In genomic region chr22:46293591-46294260, GRCh38 we compare ENCODE assay signal across 10 cellular contexts. TPM values are rescaled to one million over a fixed set of nuclear protein-coding genes. Genes with fewer than 3 reads are reported as not detected.
A peak's percentile ranks its signal among the peaks of the same experiment; 100 is the strongest.
DNase-seq lines count a peak whose midpoint lies in the region; ATAC-seq and TF ChIP-seq lines count a peak whose summit lies in the region.
"Had no signal": no experiment of that assay in that cellular context is flagged by ENCODE, and none has a peak within 500 bp of the region (broad histone marks: within the 10 kb centered on the region; RNA-seq: fewer than 3 reads in every experiment).

No MANE protein-coding gene starts in this region.

- H3K4ac ChIP-seq in H9 (ENCODE audit: low read depth, low read length) (no peak overlapping the region), neuronal stem cell (ENCODE audit: low read length) (no peak overlapping the region)

- H3K23me2 ChIP-seq in H9 (ENCODE audit: insufficient read length, low read depth, low read length, poor library complexity, severe bottlenecking) = peaks cover 9% of the 10 kb centered on the region

- H3K18ac ChIP-seq in H9 (ENCODE audit: insufficient read length, low read depth, low read length) (no peak overlapping the region), neuronal stem cell (ENCODE audit: low read length) (no peak overlapping the region)

- peak overlapping the region; percentile 52 for H3K27ac Mint-ChIP-seq in activated naive CD4-positive, alpha-beta T cell treated with anti-CD3 and anti-CD28 coated beads, Interleukin-2, amount 10 ng/mL, durations not matched to agents 7 days and 5 days
- H3K27ac Mint-ChIP-seq in activated CD8-positive, alpha-beta T cell treated with anti-CD3 and anti-CD28 coated beads for 36 hours = peak overlapping the region; percentile 30
- H3K27ac Mint-ChIP-seq in immature natural killer cell (peak overlapping the region; percentile 90 to 100 (median 99)), H9 (no peak overlapping the region; a peak in 1 of 7 replicates)

- CTCF ChIA-PET in activated naive CD4-positive, alpha-beta T cell treated with anti-CD3 and anti-CD28 coated beads, Interleukin-2, amount 10 ng/mL, durations not matched to agents 7 days and 5 days (lab: Charles Lee) = no interaction called here
- CTCF ChIA-PET in activated CD8-positive, alpha-beta T cell treated with anti-CD3 and anti-CD28 coated beads for 36 hours (lab: Charles Lee) = no interaction called here

- H3T11ph ChIP-seq in H9 (ENCODE audit: low read length) = no peak overlapping the region

- no peak overlapping the region for H3K4me2 ChIP-seq in H9 (ENCODE audit: insufficient read depth, insufficient read length, low read length)
- H3K4me2 ChIP-seq in neuronal stem cell (ENCODE audit: insufficient read depth, low read length, poor library complexity, severe bottlenecking) = no peak overlapping the region

- peaks cover 26% of the 10 kb centered on the region for H3K36me3 Mint-ChIP-seq in activated naive CD4-positive, alpha-beta T cell treated with anti-CD3 and anti-CD28 coated beads, Interleukin-2, amount 10 ng/mL, durations not matched to agents 7 days and 5 days
- peaks cover 16% of the 10 kb centered on the region for H3K36me3 Mint-ChIP-seq in activated CD8-positive, alpha-beta T cell treated with anti-CD3 and anti-CD28 coated beads for 36 hours (ENCODE audit: low read depth)
- H3K36me3 Mint-ChIP-seq in immature natural killer cell (peaks cover 20 to 39% (median 26%) of the 10 kb centered on the region in 3 donors), H9 (ENCODE audit: insufficient read depth in 1 of 3, low read depth in 3 of 3) (peaks cover 4 to 24% (median 19%) of the 10 kb centered on the region in 3 experiments; a peak in 6 of 7 replicates)

- TF ChIP-seq CTCF in activated CD8-positive, alpha-beta T cell treated with anti-CD3 and anti-CD28 coated beads for 36 hours (IDR thresholded peaks at IDR 0.05) = no peak
- TF ChIP-seq CTCF in tibial artery (IDR thresholded peaks at IDR 0.05) = no peak
- TF ChIP-seq CTCF in H9 (conservative IDR thresholded peaks at IDR 0.05) = no peak

- H3K14ac ChIP-seq in H9 (ENCODE audit: insufficient read depth, low read length) (no peak overlapping the region), neuronal stem cell (ENCODE audit: low read length) (no peak overlapping the region)

- H3K9me3 ChIP-seq in tibial artery (peaks cover 0 to 7% (median 0%) of the 10 kb centered on the region in 3 donors), H9 (ENCODE audit: control insufficient read depth, low read depth, low read length) (no peaks in the 10 kb centered on the region), neuronal stem cell (replicated peaks in 1 of 2; ENCODE audit: control insufficient read depth in 2 of 2, insufficient read depth in 1 of 2, low read depth in 1 of 2, low read length in 2 of 2) (peaks cover 0 to 2% of the 10 kb centered on the region in 2 donors)

- no CpG with 5 or more reads among the region's 11 CpGs for WGBS in H9 (ENCODE audit: extremely low coverage, insufficient read length, low lambda C conversion rate)
- WGBS in neuronal stem cell (ENCODE audit: extremely low coverage in 2 of 2, insufficient read length in 2 of 2, insufficient replicate concordance in 1 of 2), 2 donors = no CpG with 5 or more reads among the region's 11 CpGs

- H4K5ac ChIP-seq in H9 (ENCODE audit: insufficient read length, low read depth, low read length) = no peak overlapping the region

- H3K27ac ChIP-seq in tibial artery (no peak overlapping the region), H9 (ENCODE audit: insufficient read length, low read depth, low read length) (no peak overlapping the region), neuronal stem cell (replicated peaks; ENCODE audit: low read length) (no peak overlapping the region)
- H3K27ac ChIP-seq: foreskin keratinocyte, parathyroid adenoma had no signal

- H3K9ac ChIP-seq in H9 (ENCODE audit: extremely low read depth, insufficient read length, low read length) = no peak overlapping the region
- no peak overlapping the region for H3K9ac ChIP-seq in neuronal stem cell (ENCODE audit: low read depth, low read length, poor library complexity)
- H3K9ac ChIP-seq: parathyroid adenoma had no signal

- H3K9me3 Mint-ChIP-seq in activated naive CD4-positive, alpha-beta T cell treated with anti-CD3 and anti-CD28 coated beads, Interleukin-2, amount 10 ng/mL, durations not matched to agents 7 days and 5 days = peaks cover 5% of the 10 kb centered on the region
- H3K9me3 Mint-ChIP-seq in activated CD8-positive, alpha-beta T cell treated with anti-CD3 and anti-CD28 coated beads for 36 hours = no peaks in the 10 kb centered on the region
- H3K9me3 Mint-ChIP-seq in immature natural killer cell (peaks cover 0 to 1% (median 0%) of the 10 kb centered on the region in 6 donors), H9 (no peaks in the 10 kb centered on the region)

- H2BK120ac ChIP-seq in H9 (ENCODE audit: low read depth, low read length, poor library complexity, severe bottlenecking) = no peak overlapping the region
- no peak overlapping the region for H2BK120ac ChIP-seq in neuronal stem cell (ENCODE audit: low read depth, low read length)

- no peak overlapping the region for H4K91ac ChIP-seq in H9 (ENCODE audit: insufficient read length, low read depth, low read length)
- H4K91ac ChIP-seq in neuronal stem cell (ENCODE audit: low read depth, low read length, poor library complexity) = no peak overlapping the region

- no peaks in the 10 kb centered on the region for H3K27me3 Mint-ChIP-seq in activated naive CD4-positive, alpha-beta T cell treated with anti-CD3 and anti-CD28 coated beads, Interleukin-2, amount 10 ng/mL, durations not matched to agents 7 days and 5 days
- H3K27me3 Mint-ChIP-seq in activated CD8-positive, alpha-beta T cell treated with anti-CD3 and anti-CD28 coated beads for 36 hours = peaks cover 2% of the 10 kb centered on the region
- H3K27me3 Mint-ChIP-seq in immature natural killer cell (ENCODE audit: low read depth in 3 of 3) (peaks cover 23 to 53% (median 44%) of the 10 kb centered on the region in 3 donors), H9 (ENCODE audit: low read depth) (no peaks in the 10 kb centered on the region; the same call in 1 of the 2 replicates)

- H3K4me3 ChIP-seq in tibial artery (no peak overlapping the region), neuronal stem cell (ENCODE audit: low read length in 2 of 2) (no peak overlapping the region)

- POLR2A ChIA-PET in activated CD8-positive, alpha-beta T cell treated with anti-CD3 and anti-CD28 coated beads for 36 hours (lab: Charles Lee) = no interaction called here

- H3K79me1 ChIP-seq in H9 (ENCODE audit: insufficient read depth, low read depth, low read length, poor library complexity, severe bottlenecking) (no peaks in the 10 kb centered on the region), neuronal stem cell (ENCODE audit: low read depth, low read length) (no peaks in the 10 kb centered on the region)

- H2BK5ac ChIP-seq in H9 (ENCODE audit: insufficient read length, low read length) = no peak overlapping the region
- H2BK5ac ChIP-seq in neuronal stem cell (ENCODE audit: low read length) = no peak overlapping the region

- H3K23ac ChIP-seq in H9 (ENCODE audit: insufficient read length, low read depth, low read length) = no peak overlapping the region
- H3K23ac ChIP-seq in neuronal stem cell (ENCODE audit: low read depth, low read length, poor library complexity) = no peak overlapping the region

- H2BK20ac ChIP-seq in H9 (ENCODE audit: low read depth, low read length, poor library complexity, severe bottlenecking) = no peak overlapping the region

- H2AK5ac ChIP-seq in H9 (ENCODE audit: insufficient read length, low read length) = no peak overlapping the region
- no peak overlapping the region for H2AK5ac ChIP-seq in neuronal stem cell (ENCODE audit: low read depth, low read length)

- no peaks in the 10 kb centered on the region for H3K27me3 ChIP-seq in tibial artery
- H3K27me3 ChIP-seq in H9 (ENCODE audit: insufficient read depth, low read length) = no peaks in the 10 kb centered on the region
- H3K27me3 ChIP-seq in neuronal stem cell (ENCODE audit: control insufficient read depth in 3 of 3, insufficient read depth in 3 of 3, low read depth in 1 of 3, low read length in 3 of 3) = no peaks in the 10 kb centered on the region
- H3K27me3 ChIP-seq: foreskin keratinocyte had no signal

- no peak overlapping the region for H2BK12ac ChIP-seq in H9 (ENCODE audit: insufficient read length, low read depth, low read length)
- H2BK12ac ChIP-seq in neuronal stem cell (ENCODE audit: low read length) = no peak overlapping the region

- H3K36me3 ChIP-seq in tibial artery = peaks cover 25 to 56% (median 41%) of the 10 kb centered on the region in 3 donors
- peaks cover 7 to 46% of the 10 kb centered on the region in 2 donors for H3K36me3 ChIP-seq in neuronal stem cell (replicated peaks in 1 of 2; ENCODE audit: control insufficient read depth in 2 of 2, insufficient read depth in 2 of 2, low read length in 2 of 2)

- H3K4me1 Mint-ChIP-seq in activated naive CD4-positive, alpha-beta T cell treated with anti-CD3 and anti-CD28 coated beads, Interleukin-2, amount 10 ng/mL, durations not matched to agents 7 days and 5 days = peaks cover 58% of the 10 kb centered on the region
- H3K4me1 Mint-ChIP-seq in activated CD8-positive, alpha-beta T cell treated with anti-CD3 and anti-CD28 coated beads for 36 hours (ENCODE audit: low read depth) = peaks cover 21% of the 10 kb centered on the region
- H3K4me1 Mint-ChIP-seq in immature natural killer cell (peaks cover 80% of the 10 kb centered on the region in 2 donors), H9 (peaks cover 20 to 21% of the 10 kb centered on the region in 2 experiments)

- no peaks in the 10 kb centered on the region for H4K20me1 ChIP-seq in H9 (ENCODE audit: control insufficient read depth, insufficient read depth, insufficient read length)

- DNase-seq in activated naive CD4-positive, alpha-beta T cell treated with anti-CD3 and anti-CD28 coated beads, Interleukin-2, amount 10 ng/mL, durations not matched to agents 7 days and 5 days = no peak
- no peak for DNase-seq in activated naive CD4-positive, alpha-beta T cell treated with anti-CD3 and anti-CD28 coated beads, Interleukin-2, amount 50 U/mL, for 16 hours
- peak; percentile 56 for DNase-seq in activated CD8-positive, alpha-beta T cell treated with anti-CD3 and anti-CD28 coated beads for 36 hours
- DNase-seq in immature natural killer cell = peak; percentile 38 to 57 (median 47)
- peak; percentile 60 to 80 for DNase-seq in tibial artery
- no peak for DNase-seq in H9
- DNase-seq in neuronal stem cell (ENCODE audit: low spot score) = no peak

- no peak for ATAC-seq in activated CD8-positive, alpha-beta T cell treated with anti-CD3 and anti-CD28 coated beads for 36 hours
- no peak for ATAC-seq in GM18909 (IDR thresholded peaks at IDR 0.05; ENCODE audit: poor library complexity, unreplicated experiment)
- ATAC-seq: foreskin keratinocyte had no signal

- no peaks in the 10 kb centered on the region; the same call in 1 of the 2 replicates for H3K79me2 ChIP-seq in H9 (ENCODE audit: insufficient read depth, low read length)
- H3K79me2 ChIP-seq: parathyroid adenoma had no signal

- intact Hi-C loops in activated CD8-positive, alpha-beta T cell treated with anti-CD3 and anti-CD28 coated beads for 36 hours (cut with micrococcal nuclease) = no loop called here
- intact Hi-C loops in tibial artery (cut with DNase I; ENCODE audit: low total_unique reads) = no loop called here

- H3K56ac ChIP-seq in H9 (ENCODE audit: insufficient read length, low read depth, low read length) = no peak overlapping the region

- no peak overlapping the region for H2BK15ac ChIP-seq in H9 (ENCODE audit: low read depth, low read length)
- H2BK15ac ChIP-seq in neuronal stem cell (ENCODE audit: low read length) = no peak overlapping the region

- H2AFZ ChIP-seq in H9 (ENCODE audit: low read length) (no peak overlapping the region), neuronal stem cell (ENCODE audit: low read length) (no peak overlapping the region)
- H2AFZ ChIP-seq: parathyroid adenoma had no signal

- H4K8ac ChIP-seq in H9 (replicated peaks; ENCODE audit: insufficient read length, low read depth, low read length) (no peak overlapping the region), neuronal stem cell (ENCODE audit: low read depth, low read length) (no peak overlapping the region)

- H3K4me1 ChIP-seq in tibial artery (peaks cover 0 to 18% (median 14%) of the 10 kb centered on the region in 4 donors), H9 (ENCODE audit: insufficient read depth, low read length) (no peaks in the 10 kb centered on the region), neuronal stem cell (ENCODE audit: control insufficient read depth in 2 of 2, insufficient read depth in 1 of 2, low read depth in 1 of 2, low read length in 2 of 2) (peaks cover 10 to 13% of the 10 kb centered on the region in 2 donors)
- H3K4me1 ChIP-seq: foreskin keratinocyte had no signal

- H3K4me3 Mint-ChIP-seq in activated naive CD4-positive, alpha-beta T cell treated with anti-CD3 and anti-CD28 coated beads, Interleukin-2, amount 10 ng/mL, durations not matched to agents 7 days and 5 days = no peak overlapping the region
- H3K4me3 Mint-ChIP-seq in activated CD8-positive, alpha-beta T cell treated with anti-CD3 and anti-CD28 coated beads for 36 hours = no peak overlapping the region
- H3K4me3 Mint-ChIP-seq in immature natural killer cell (peak overlapping the region; percentile 42 to 76 (median 55)), H9 (no peak overlapping the region)

RNA-seq across cellular contexts. Expression of gene GTSE1, which starts 2.9 kb away (rescaled TPM):
- total RNA-seq in activated CD8-positive, alpha-beta T cell treated with anti-CD3 and anti-CD28 coated beads for 36 hours = 10 to 100 TPM; 39.4 to 41.4 TPM
- polyA plus RNA-seq in immature natural killer cell = under 1 TPM in 2 of 3 donors, not detected in 1; 0.50 to 0.71 TPM
- total RNA-seq in H9 (2021) = 40.6 and 42.6 TPM in 2 replicates
- 50.8 TPM for polyA plus RNA-seq in neuronal stem cell (2013, experiment 1 of 2)
- 52.2 TPM for polyA plus RNA-seq in neuronal stem cell (2013, experiment 2 of 2)

RNA-seq across cellular contexts. Expression of gene TTC38, which starts 25.9 kb away (rescaled TPM):
- 10 to 100 TPM in 1 of 2 experiments, 1 to 10 TPM in 1; 9.0 to 11.9 TPM for total RNA-seq in activated CD8-positive, alpha-beta T cell treated with anti-CD3 and anti-CD28 coated beads for 36 hours
- 100 to 1,000 TPM; 190 to 290 (median 205) TPM for polyA plus RNA-seq in immature natural killer cell
- 30.2 and 31.5 TPM in 2 replicates for total RNA-seq in H9 (2021)
- polyA plus RNA-seq in neuronal stem cell (2013, experiment 1 of 2) = 13.9 TPM
- 11.4 TPM for polyA plus RNA-seq in neuronal stem cell (2013, experiment 2 of 2)

RNA-seq across cellular contexts. Expression of gene PKDREJ, which starts 30.6 kb away (rescaled TPM):
- not detected for total RNA-seq in activated CD8-positive, alpha-beta T cell treated with anti-CD3 and anti-CD28 coated beads for 36 hours
- polyA plus RNA-seq in immature natural killer cell = under 1 TPM in 2 of 3 donors, not detected in 1; 0.20 to 0.59 TPM
- total RNA-seq in H9 (2021) = 0.04 and 0.09 TPM in 2 replicates
- not detected for polyA plus RNA-seq in neuronal stem cell (2013, experiment 1 of 2)
- not detected for polyA plus RNA-seq in neuronal stem cell (2013, experiment 2 of 2)
- total RNA-seq: foreskin keratinocyte had no signal

RNA-seq across cellular contexts. Expression of gene TRMU, which starts 41.8 kb away (rescaled TPM):
- 10 to 100 TPM; 87.2 to 98.1 TPM for total RNA-seq in activated CD8-positive, alpha-beta T cell treated with anti-CD3 and anti-CD28 coated beads for 36 hours
- polyA plus RNA-seq in immature natural killer cell = 10 to 100 TPM; 12.3 to 18.5 (median 16.8) TPM
- 82.5 and 86.3 TPM in 2 replicates for total RNA-seq in H9 (2021)
- 30.9 TPM for polyA plus RNA-seq in neuronal stem cell (2013, experiment 1 of 2)
- 33.3 TPM for polyA plus RNA-seq in neuronal stem cell (2013, experiment 2 of 2)

RNA-seq across cellular contexts. Expression of gene CDPF1, which starts 43.6 kb away (rescaled TPM):
- total RNA-seq in activated CD8-positive, alpha-beta T cell treated with anti-CD3 and anti-CD28 coated beads for 36 hours = 10 to 100 TPM; 11.9 to 12.1 TPM
- polyA plus RNA-seq in immature natural killer cell = 10 to 100 TPM; 23.2 to 32.8 (median 23.7) TPM
- 8.1 and 8.5 TPM in 2 replicates for total RNA-seq in H9 (2021)
- polyA plus RNA-seq in neuronal stem cell (2013, experiment 1 of 2) = 14.0 TPM
- polyA plus RNA-seq in neuronal stem cell (2013, experiment 2 of 2) = 13.2 TPM

Comparison
In these comparisons a context has a peak if more than half of its experiments do, and no peak if none do; other contexts are left out.
1. DNase-seq: peak in activated CD8-positive, alpha-beta T cell treated with anti-CD3 and anti-CD28 coated beads for 36 hours (single experiment), immature natural killer cell (3 of 3) and tibial artery (2 of 2); none in activated naive CD4-positive, alpha-beta T cell treated with anti-CD3 and anti-CD28 coated beads, Interleukin-2, amount 10 ng/mL, durations not matched to agents 7 days and 5 days (single experiment), activated naive CD4-positive, alpha-beta T cell treated with anti-CD3 and anti-CD28 coated beads, Interleukin-2, amount 50 U/mL, for 16 hours (single experiment), H9 (single experiment) and neuronal stem cell (single experiment).
2. H3K27ac Mint-ChIP-seq: peak in activated naive CD4-positive, alpha-beta T cell treated with anti-CD3 and anti-CD28 coated beads, Interleukin-2, amount 10 ng/mL, durations not matched to agents 7 days and 5 days (single experiment), activated CD8-positive, alpha-beta T cell treated with anti-CD3 and anti-CD28 coated beads for 36 hours (single experiment) and immature natural killer cell (6 of 6); none in H9 (0 of 3).
3. H3K4me3 Mint-ChIP-seq: peak in immature natural killer cell (5 of 5); none in activated naive CD4-positive, alpha-beta T cell treated with anti-CD3 and anti-CD28 coated beads, Interleukin-2, amount 10 ng/mL, durations not matched to agents 7 days and 5 days (single experiment), activated CD8-positive, alpha-beta T cell treated with anti-CD3 and anti-CD28 coated beads for 36 hours (single experiment) and H9 (0 of 2).